34 cellular contexts compared by ENCODE assay signal in genomic region chr15:47682661-47683060, GRCh38.
"Had no signal": no experiment of that assay in that cellular context is flagged by ENCODE, and none has a peak within 500 bp of the region (broad histone marks: within the 10 kb centered on the region; RNA-seq: fewer than 3 reads in every experiment).

No MANE protein-coding gene starts in this region.

- H3K9ac ChIP-seq: KMS-11 had no signal

- H3K27ac ChIP-seq: KMS-11 had no signal

- H3K9me3 ChIP-seq: MG63 had no signal

- H3K36me3 ChIP-seq: MG63 had no signal

- DNase-seq: Karpas-422, Kasumi-1, MG63, MM.1S, MV-4-11, NCI-H1048, NCI-H1092, NCI-H1092 treated with DMSO at 0.1 percent for 48 hours, NCI-H1105, NCI-H1105 treated with DMSO at 0.1 percent for 48 hours, NCI-H1417, NCI-H1417 treated with DMSO at 0.1 percent for 48 hours, NCI-H1436, NCI-H1436 treated with DMSO at 0.1 percent for 48 hours, NCI-H146, NCI-H1694, NCI-H1694 treated with DMSO at 0.1 percent for 48 hours, NCI-H187, NCI-H187 treated with DMSO at 0.1 percent for 48 hours, NCI-H1930, NCI-H2029, NCI-H2029 treated with DMSO at 0.1 percent for 48 hours, NCI-H2081, NCI-H2081 treated with DMSO at 0.1 percent for 48 hours, NCI-H2107, NCI-H2171, NCI-H2171 treated with DMSO at 0.1 percent for 48 hours, NCI-H2227 treated with DMSO at 0.1 percent for 48 hours, NCI-H226, NCI-H345, NCI-H446, NCI-H446 treated with DMSO at 0.1 percent for 48 hours, NCI-H510A had no signal

- H3K4me3 ChIP-seq: MG63 had no signal

- H3K4me2 ChIP-seq: KMS-11 had no signal

- H3K27me3 ChIP-seq: MG63 had no signal
